11 cellular contexts compared by ENCODE assay signal in the genomic region with DNA sequence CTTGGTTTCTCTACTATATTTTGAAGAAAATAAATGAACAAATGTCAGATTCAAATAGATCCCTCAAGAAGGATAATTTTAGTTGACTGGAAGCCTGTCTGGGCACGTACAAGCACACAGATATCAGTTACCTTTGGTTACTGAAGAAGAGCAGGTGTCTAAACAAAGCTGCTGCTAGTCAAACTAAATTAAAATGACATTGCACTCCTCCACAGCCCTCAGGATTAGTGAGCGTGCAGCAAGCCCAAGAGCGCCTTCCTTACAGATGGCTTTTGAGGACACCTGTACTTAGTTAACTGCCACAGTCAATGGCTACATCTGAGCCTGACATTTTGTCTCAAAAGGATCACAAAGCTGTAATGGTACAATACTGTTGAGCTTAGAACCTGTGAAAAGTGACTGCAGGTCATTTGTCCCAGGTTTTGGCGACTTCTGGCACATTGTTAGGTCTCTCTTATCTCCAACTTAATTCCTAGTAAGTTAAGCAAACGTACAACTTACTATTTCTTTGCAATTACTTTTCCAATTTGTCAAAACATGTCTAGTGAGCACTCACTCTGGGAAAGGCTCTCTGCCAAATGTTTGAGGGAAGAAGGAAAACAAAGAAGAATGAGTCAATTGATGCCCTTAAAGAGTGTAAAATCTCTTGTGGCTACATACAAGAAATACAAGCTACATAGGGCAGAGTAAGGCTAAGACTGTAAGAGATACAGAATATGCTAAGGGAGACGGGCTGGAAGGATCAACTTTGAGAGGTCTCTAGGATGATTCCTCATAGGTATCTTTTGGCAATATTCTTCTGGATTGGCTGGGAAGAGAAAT. TPM values are rescaled to one million over a fixed set of nuclear protein-coding genes. Genes with fewer than 3 reads are reported as not detected.
A peak's percentile ranks its signal among the peaks of the same experiment; 100 is the strongest.
DNase-seq lines count a peak whose midpoint lies in the region; ATAC-seq, FAIRE-seq and TF ChIP-seq lines count a peak whose summit lies in the region.
"Had no signal": no experiment of that assay in that cellular context is flagged by ENCODE, and none has a peak within 500 bp of the region (broad histone marks: within the 10 kb centered on the region; RNA-seq: fewer than 3 reads in every experiment).

No MANE protein-coding gene starts in this region.

- H3K36me3 ChIP-seq in pancreas, result no peaks in the 10 kb centered on the region

- no peak overlapping the region for H3K4me3 ChIP-seq in astrocyte of the cerebellum (ENCODE audit: low read depth, low read length)
- H3K4me3 ChIP-seq in pancreas, result no peak overlapping the region

- peak in 3 of 4 donors; percentile 27 to 73 (median 50) for ATAC-seq in pancreas
- ATAC-seq: activated CD4-positive, CD25-positive, alpha-beta regulatory T cell treated with anti-CD3 and anti-CD28 coated beads, Interleukin-2, amount 50 U/mL, for 24 hours had no signal

- H3K27ac ChIP-seq in pancreas, result no peak overlapping the region

- intact Hi-C loops in pancreas (cut with DNase I), result no loop called here

- 34 to 39% methylated on average over 6 of the region's 6 CpGs for WGBS in pancreas, 2 donors

- TF ChIP-seq CTCF in astrocyte of the cerebellum (IDR thresholded peaks at IDR 0.05; ENCODE audit: low read depth, low read length, missing control alignments) (no peak), pancreas (IDR thresholded peaks at IDR 0.05) (no peak)

- in situ Hi-C loops in astrocyte of the cerebellum (cut with HindIII; ENCODE audit: low sequenced_read_pairs), result no loop called here

- peak; percentile 67 for DNase-seq in NCI-H1105 (lab: John Stamatoyannopoulos, UW)
- peak; percentile 83 for DNase-seq in NCI-H345 (lab: John Stamatoyannopoulos, UW)
- peak; percentile 23 for DNase-seq in astrocyte of the cerebellum (ENCODE audit: low read depth)
- DNase-seq in pancreas, result no peak
- no peak for DNase-seq in SIG-M5 (lab: John Stamatoyannopoulos, UW)
- DNase-seq in activated gamma-delta T cell (lab: John Stamatoyannopoulos, UW), result no peak
- no peak for DNase-seq in stimulated activated CD4-positive, alpha-beta T cell treated with anti-CD3 and anti-CD28 coated beads, Interleukin-4, amount 100 ng/mL, for 1 hour
- no peak for DNase-seq in activated gamma-delta T cell treated with Interleukin-2 at 50 U/mL for 16 hours
- DNase-seq: stimulated activated CD4-positive, alpha-beta T cell treated with anti-CD3 and anti-CD28 coated beads, Interleukin-4, amount 100 ng/mL, for 4 hours had no signal

- no peaks in the 10 kb centered on the region for H3K4me1 ChIP-seq in pancreas

- FAIRE-seq in pancreas (lab: Jason Lieb, UNC), result no peak
- FAIRE-seq: H1 had no signal

- no peaks in the 10 kb centered on the region for H3K27me3 ChIP-seq in pancreas

- no peaks in the 10 kb centered on the region for H3K9me3 ChIP-seq in pancreas

RNA-seq across cellular contexts. Expression of a gene that starts 25.6 kb away (rescaled TPM):
- 1 to 10 TPM in 2 of 6 donors, under 1 TPM in 4; 0.16 to 2.7 (median 0.54) TPM for total RNA-seq in pancreas
- under 1 TPM; 0.09 to 0.19 TPM for polyA plus RNA-seq in pancreas
- total RNA-seq: H1 had no signal
- polyA plus RNA-seq: H1 had no signal

Comparison
In these comparisons a context has a peak if more than half of its experiments do, and no peak if none do; other contexts are left out.
1. DNase-seq: peak in NCI-H1105 (single experiment), NCI-H345 (single experiment) and astrocyte of the cerebellum (single experiment); none in pancreas (0 of 6), SIG-M5 (single experiment), activated gamma-delta T cell (single experiment), stimulated activated CD4-positive, alpha-beta T cell treated with anti-CD3 and anti-CD28 coated beads, Interleukin-4, amount 100 ng/mL, for 1 hour (single experiment) and activated gamma-delta T cell treated with Interleukin-2 at 50 U/mL for 16 hours (single experiment).